1 cellular context compared by ENCODE assay signal in genomic region chr2:127776122-127776780, GRCh38.
TF ChIP-seq lines count a peak whose summit lies in the region.

No MANE protein-coding gene starts in this region.

TF ChIP-seq in K562, 482 proteins besides CTCF, POLR2A, EP300 and RAD21:
- TF ChIP-seq PATZ1 (CRISPR knock-in tag; IDR thresholded peaks at IDR 0.05; ENCODE audit: borderline replicate concordance), result no peak
- no peak for TF ChIP-seq FOXP1 (CRISPR knock-in tag; IDR thresholded peaks at IDR 0.05)
- TF ChIP-seq GTF2B (IDR thresholded peaks at IDR 0.05; ENCODE audit: extremely low read depth, insufficient read length), result no peak
- TF ChIP-seq, protein P1, sequence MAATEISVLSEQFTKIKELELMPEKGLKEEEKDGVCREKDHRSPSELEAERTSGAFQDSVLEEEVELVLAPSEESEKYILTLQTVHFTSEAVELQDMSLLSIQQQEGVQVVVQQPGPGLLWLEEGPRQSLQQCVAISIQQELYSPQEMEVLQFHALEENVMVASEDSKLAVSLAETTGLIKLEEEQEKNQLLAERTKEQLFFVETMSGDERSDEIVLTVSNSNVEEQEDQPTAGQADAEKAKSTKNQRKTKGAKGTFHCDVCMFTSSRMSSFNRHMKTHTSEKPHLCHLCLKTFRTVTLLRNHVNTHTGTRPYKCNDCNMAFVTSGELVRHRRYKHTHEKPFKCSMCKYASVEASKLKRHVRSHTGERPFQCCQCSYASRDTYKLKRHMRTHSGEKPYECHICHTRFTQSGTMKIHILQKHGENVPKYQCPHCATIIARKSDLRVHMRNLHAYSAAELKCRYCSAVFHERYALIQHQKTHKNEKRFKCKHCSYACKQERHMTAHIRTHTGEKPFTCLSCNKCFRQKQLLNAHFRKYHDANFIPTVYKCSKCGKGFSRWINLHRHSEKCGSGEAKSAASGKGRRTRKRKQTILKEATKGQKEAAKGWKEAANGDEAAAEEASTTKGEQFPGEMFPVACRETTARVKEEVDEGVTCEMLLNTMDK (IDR thresholded peaks at IDR 0.05; ENCODE audit: borderline replicate concordance, insufficient read depth, low read depth, low read length, poor library complexity, severe bottlenecking), result no peak
- TF ChIP-seq BRD4 (IDR thresholded peaks at IDR 0.05), result no peak
- TF ChIP-seq TCF7 (IDR thresholded peaks at IDR 0.05; ENCODE audit: borderline replicate concordance), result no peak
TF ChIP-seq in K562: peak in this region for 0.
